9 cellular contexts compared by ENCODE assay signal in genomic region chr20:5714261-5715041, GRCh38. TPM values are rescaled to one million over a fixed set of nuclear protein-coding genes. Genes with fewer than 3 reads are reported as not detected.
DNase-seq lines count a peak whose midpoint lies in the region; ATAC-seq, FAIRE-seq and TF ChIP-seq lines count a peak whose summit lies in the region.
"Had no signal": no experiment of that assay in that cellular context is flagged by ENCODE, and none has a peak within 500 bp of the region (broad histone marks: within the 10 kb centered on the region; RNA-seq: fewer than 3 reads in every experiment).

No MANE protein-coding gene starts in this region.

- in situ Hi-C loops in HepG2 (cut with HindIII; ENCODE audit: extremely low pct_ligation_motif_present, low pct_unique_long_range_greater_than_20kb), result no loop called here

- CTCF ChIA-PET in HepG2 (lab: Yijun Ruan, JAX; ENCODE audit: low intra/inter-chr PET ratio, low total read pairs) (no interaction called here), RWPE1 (lab: Yijun Ruan, JAX) (interaction anchor here (0.7 kb wide), 1 partner anchor 675 kb away, joined by 4 read pairs; no protein-coding TSS in a partner anchor)

- H3K27ac ChIP-seq in HepG2 (ENCODE audit: extremely low read length, insufficient read depth, low read length), result peak overlapping the region; percentile 73
- H3K27ac ChIP-seq in upper lobe of left lung, result no peak overlapping the region
- H3K27ac ChIP-seq in RWPE1, result no peak overlapping the region

- H3K79me2 ChIP-seq in HepG2 (ENCODE audit: insufficient read depth, low read length), result no peaks in the 10 kb centered on the region

- DNase-seq in COR-L47 (lab: John Stamatoyannopoulos, UW), result peak; percentile 17
- peak; percentile 79 for DNase-seq in NCI-H510A treated with DMSO at 0.1 percent for 48 hours (lab: John Stamatoyannopoulos, UW)
- DNase-seq in activated T-helper 9 cell treated with anti-CD3 and anti-CD28 coated beads, Interleukin-2, amount 50 U/mL, for 16 hours (ENCODE audit: low read depth), result peak; percentile 49
- peak; percentile 100 for DNase-seq in HepG2 (ENCODE audit: low spot score)
- DNase-seq in upper lobe of left lung, result no peak
- no peak for DNase-seq in NCI-H446 treated with DMSO at 0.1 percent for 48 hours (lab: John Stamatoyannopoulos, UW)
- no peak for DNase-seq in NCI-H1092 treated with DMSO at 0.1 percent for 48 hours (lab: John Stamatoyannopoulos, UW)
- no peak for DNase-seq in RWPE1 (ENCODE audit: low spot score)

- H3K4me3 ChIP-seq in HepG2 (replicated peaks in 1 of 3; ENCODE audit: insufficient read depth in 1 of 3, low read depth in 2 of 3, low read length in 3 of 3) (peak overlapping the region in 1 of 3 experiments; percentile 14; a peak in 1 of 6 replicates), upper lobe of left lung (no peak overlapping the region)

- peak overlapping the region; percentile 61 for H3K4me2 ChIP-seq in HepG2 (ENCODE audit: low read depth, low read length)

- H3K27me3 ChIP-seq in HepG2 (ENCODE audit: control insufficient read depth in 1 of 2, insufficient read depth in 2 of 2, low read length in 2 of 2) (no peaks in the 10 kb centered on the region), upper lobe of left lung (no peaks in the 10 kb centered on the region)

- H3K9ac ChIP-seq in HepG2 (ENCODE audit: insufficient read depth, low read depth, low read length), result peak overlapping the region; percentile 59

- TF ChIP-seq RAD21 in HepG2 (CRISPR knock-in tag; IDR thresholded peaks at IDR 0.05), result no peak

- H2AFZ ChIP-seq in HepG2 (ENCODE audit: low read length), result no peak overlapping the region

- intact Hi-C loops in HepG2 (cut with micrococcal nuclease; ENCODE audit: unreplicated experiment), result loop anchor here (1.0 to 10.0 kb wide), 2 partner anchors 10 to 60 kb away; no protein-coding TSS in a partner anchor

- ATAC-seq in HepG2, result peak; percentile 97
- peak; percentile 66 to 74 for ATAC-seq in upper lobe of left lung (ENCODE audit: low FRiP score in 2 of 2)

- TF ChIP-seq EP300 in HepG2 (IDR thresholded peaks at IDR 0.05; ENCODE audit: low read depth in 2 of 2, low read length in 2 of 2) (peak in 1 of 2 experiments; percentile 78; a peak in 2 of 4 replicates), HepG2 (CRISPR knock-in tag; IDR thresholded peaks at IDR 0.05; ENCODE audit: borderline replicate concordance) (peak; percentile 79), upper lobe of left lung (IDR thresholded peaks at IDR 0.05) (no peak)

- WGBS in HepG2 (ENCODE audit: low lambda C conversion rate), result 34% methylated on average over 4 of the region's 4 CpGs
- 46 to 58% methylated on average over 4 of the region's 4 CpGs for WGBS in upper lobe of left lung, 2 donors

- H3K36me3 ChIP-seq in HepG2 (replicated peaks in 1 of 2; ENCODE audit: control insufficient read depth in 1 of 2, insufficient read depth in 2 of 2, low read length in 2 of 2) (no peaks in the 10 kb centered on the region), upper lobe of left lung (no peaks in the 10 kb centered on the region)

- TF ChIP-seq CTCF in HepG2 (CRISPR knock-in tag; IDR thresholded peaks at IDR 0.05) (no peak), upper lobe of left lung (IDR thresholded peaks at IDR 0.05) (no peak), RWPE1 (conservative IDR thresholded peaks at IDR 0.05; ENCODE audit: low read depth) (no peak)

- H3K4me1 ChIP-seq in HepG2 (ENCODE audit: insufficient read depth, low read length), result peaks cover 40% of the 10 kb centered on the region
- H3K4me1 ChIP-seq in upper lobe of left lung, result peaks cover 0 to 13% (median 10%) of the 10 kb centered on the region in 4 donors

- FAIRE-seq in HepG2 (lab: Jason Lieb, UNC), result peak; percentile 95
- FAIRE-seq: astrocyte had no signal

- H3K9me3 ChIP-seq in HepG2 (ENCODE audit: low read length) (no peaks in the 10 kb centered on the region), upper lobe of left lung (peaks cover 0 to 5% (median 2%) of the 10 kb centered on the region in 4 donors)

- POLR2A ChIA-PET in HepG2 (lab: Yijun Ruan, JAX) (no interaction called here), RWPE1 (lab: Yijun Ruan, JAX; ENCODE audit: low non-redundant PET) (no interaction called here)

- BruUV-seq in HepG2 (replicated peaks; lab: Mats Ljungman, UMichigan), result no TSS peak

- H4K20me1 ChIP-seq in HepG2 (ENCODE audit: insufficient read depth, low read length), result no peaks in the 10 kb centered on the region

- 0 out of 4 replicates have a peak, but pooled peaks of 1 of the 2 experiments have one; percentile 19 for TF ChIP-seq POLR2A in HepG2 (IDR thresholded peaks at IDR 0.05; ENCODE audit: insufficient read depth in 1 of 2, low read depth in 2 of 2, low read length in 2 of 2)
- TF ChIP-seq POLR2A in upper lobe of left lung (IDR thresholded peaks at IDR 0.05), result no peak

TF ChIP-seq in HepG2, 621 proteins besides CTCF, POLR2A, EP300 and RAD21 (continues in another document):
- TF ChIP-seq ZNF3 (CRISPR knock-in tag; IDR thresholded peaks at IDR 0.05), result no peak
- TF ChIP-seq CBX5 (CRISPR knock-in tag; IDR thresholded peaks at IDR 0.05; ENCODE audit: borderline replicate concordance), result no peak
- no peak for TF ChIP-seq SMAD3 (CRISPR knock-in tag; IDR thresholded peaks at IDR 0.05)
- no peak for TF ChIP-seq PITX1 (CRISPR knock-in tag; IDR thresholded peaks at IDR 0.05)
- no peak for TF ChIP-seq ZBTB46 (CRISPR knock-in tag; IDR thresholded peaks at IDR 0.05; ENCODE audit: borderline replicate concordance)
- 0 out of 2 replicates have a peak, but pooled peaks have one; percentile 41 for TF ChIP-seq POGK (CRISPR knock-in tag; conservative IDR thresholded peaks at IDR 0.05)
- no peak for TF ChIP-seq ZNF180 (CRISPR knock-in tag; IDR thresholded peaks at IDR 0.05; ENCODE audit: borderline replicate concordance, low read depth)
- no peak for TF ChIP-seq PRMT3 (CRISPR knock-in tag; IDR thresholded peaks at IDR 0.05; ENCODE audit: borderline replicate concordance, low read depth)
- TF ChIP-seq KLF9 (CRISPR knock-in tag; IDR thresholded peaks at IDR 0.05; ENCODE audit: low read depth), result no peak
- TF ChIP-seq ZFP1 (CRISPR knock-in tag; IDR thresholded peaks at IDR 0.05), result no peak

RNA-seq across cellular contexts. Expression of gene SHLD1, which starts 35.8 kb away (rescaled TPM):
- total RNA-seq in HepG2 (2016; rRNA removed; fragmentation: Illumina TruSeq; extraction: Trizol) (8.9 and 11.3 TPM in 2 replicates), upper lobe of left lung (1 to 10 TPM; 3.1 to 5.6 (median 4.5) TPM)
- total RNA-seq in HepG2 (2016; cell fraction: cytosol; rRNA removed; fragmentation: Illumina TruSeq; extraction: Trizol; ENCODE audit: low read depth), result 4.2 and 5.0 TPM in 2 replicates
- 7.4 and 10.6 TPM in 2 replicates for total RNA-seq in HepG2 (2016; cell fraction: insoluble cytoplasmic fraction; rRNA removed; fragmentation: Illumina TruSeq; extraction: Trizol)
- 4.7 and 6.6 TPM in 2 replicates for total RNA-seq in HepG2 (2016; cell fraction: membrane; rRNA removed; fragmentation: Illumina TruSeq; extraction: Trizol)
- 5.9 and 8.2 TPM in 2 replicates for total RNA-seq in HepG2 (2016; cell fraction: nucleus; rRNA removed; fragmentation: Illumina TruSeq; extraction: Trizol)
- polyA plus RNA-seq in HepG2 (2011; rRNA removed), result 10.0 and 11.4 TPM in 2 replicates
- polyA plus RNA-seq in HepG2 (2011; cell fraction: cytosol; rRNA removed), result 10.9 and 12.3 TPM in 2 replicates
- polyA plus RNA-seq in HepG2 (2011; cell fraction: nucleus; rRNA removed), result 3.6 and 4.4 TPM in 2 replicates
- polyA plus RNA-seq in HepG2 (2012), result 6.9 and 10.2 TPM in 2 replicates
- 3.7 and 4.1 TPM in 2 replicates for polyA plus RNA-seq in HepG2 (2016; cell fraction: cytosol; fragmentation: Illumina TruSeq; extraction: Trizol; ENCODE audit: low read depth)
- 14.4 and 15.1 TPM in 2 replicates for polyA plus RNA-seq in HepG2 (2016; cell fraction: insoluble cytoplasmic fraction; fragmentation: Illumina TruSeq; extraction: Trizol; ENCODE audit: low read depth)
- 6.3 and 6.6 TPM in 2 replicates for polyA plus RNA-seq in HepG2 (2016; cell fraction: membrane; fragmentation: Illumina TruSeq; extraction: Trizol; ENCODE audit: low read depth)
- polyA plus RNA-seq in HepG2 (2016; cell fraction: nucleus; fragmentation: Illumina TruSeq; extraction: Trizol; ENCODE audit: insufficient read depth, low read depth), result 6.6 and 9.9 TPM in 2 replicates
- polyA minus RNA-seq in HepG2 (2011; rRNA and poly(A)+ RNA removed; ENCODE audit: low replicate concordance), result 0.94 and 8.3 TPM in 2 replicates
- polyA minus RNA-seq in HepG2 (2011; cell fraction: cytosol; rRNA and poly(A)+ RNA removed), result 3.9 and 4.2 TPM in 2 replicates
- 15.9 and 20.3 TPM in 2 replicates for polyA minus RNA-seq in HepG2 (2011; cell fraction: nucleus; rRNA and poly(A)+ RNA removed)

Comparison
In these comparisons a context has a peak if more than half of its experiments do, and no peak if none do; other contexts are left out.
1. DNase-seq: peak in COR-L47 (single experiment), NCI-H510A treated with DMSO at 0.1 percent for 48 hours (single experiment), activated T-helper 9 cell treated with anti-CD3 and anti-CD28 coated beads, Interleukin-2, amount 50 U/mL, for 16 hours (single experiment) and HepG2 (single experiment); none in upper lobe of left lung (0 of 2), NCI-H446 treated with DMSO at 0.1 percent for 48 hours (single experiment), NCI-H1092 treated with DMSO at 0.1 percent for 48 hours (single experiment) and RWPE1 (single experiment).